Comparison of ENCODE assay signal across 10 cellular contexts in the genomic region with DNA sequence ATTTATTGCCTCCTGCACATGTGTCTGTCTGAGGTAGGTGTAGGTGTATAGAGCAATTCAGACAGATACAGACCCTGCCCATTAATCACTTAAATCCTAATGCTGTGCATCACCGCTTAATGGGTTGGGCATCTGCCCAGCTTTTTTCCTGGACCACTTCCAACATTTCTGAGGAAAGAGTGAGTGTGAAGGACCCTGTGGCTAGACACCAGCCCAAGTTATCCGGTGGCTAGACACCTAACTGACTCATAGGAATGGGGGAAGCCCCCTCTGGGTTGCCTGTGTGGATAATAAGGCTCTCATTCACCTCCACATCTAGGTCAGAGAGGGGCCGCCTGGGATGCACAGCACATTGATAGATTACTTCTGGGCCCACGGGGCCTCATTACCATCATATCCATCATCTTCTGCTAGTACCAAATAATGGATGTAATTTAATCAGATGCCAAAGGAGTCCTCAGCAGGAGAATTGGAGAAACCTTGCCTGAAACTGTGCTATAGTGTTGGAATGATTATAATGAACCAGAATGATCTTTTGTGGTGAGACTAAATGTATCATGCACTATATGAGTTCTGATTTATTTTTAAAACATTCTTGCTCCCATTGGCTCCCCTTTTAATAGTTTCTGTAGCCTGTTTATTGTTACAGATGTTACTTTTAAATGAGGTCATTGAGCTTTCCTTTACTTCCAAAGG.
A peak's percentile ranks its signal among the peaks of the same experiment; 100 is the strongest.
DNase-seq lines count a peak whose midpoint lies in the region.
"Had no signal": no experiment of that assay in that cellular context is flagged by ENCODE, and none has a peak within 500 bp of the region (broad histone marks: within the 10 kb centered on the region; RNA-seq: fewer than 3 reads in every experiment).

No MANE protein-coding gene starts in this region.

- H3K14ac ChIP-seq in trophoblast cell (ENCODE audit: low read length), result no peak overlapping the region

- H3K79me2 ChIP-seq in trophoblast cell (ENCODE audit: control insufficient read depth, insufficient read depth, low read length, poor library complexity), result no peaks in the 10 kb centered on the region

- H3K27ac ChIP-seq in trophoblast cell (ENCODE audit: low read depth, low read length), result no peak overlapping the region
- H3K27ac ChIP-seq: thoracic aorta had no signal

- no peak overlapping the region for H3K4me3 ChIP-seq in trophoblast cell (ENCODE audit: low read depth, low read length)
- H3K4me3 ChIP-seq: thoracic aorta had no signal

- no peaks in the 10 kb centered on the region for H3K36me3 ChIP-seq in trophoblast cell (ENCODE audit: control insufficient read depth in 1 of 2, insufficient read depth in 2 of 2, low read length in 2 of 2)
- H3K36me3 ChIP-seq: thoracic aorta had no signal

- H4K91ac ChIP-seq in trophoblast cell (ENCODE audit: low read depth, low read length), result no peak overlapping the region

- H2BK5ac ChIP-seq in trophoblast cell (ENCODE audit: low read depth, low read length, poor library complexity), result no peak overlapping the region

- H4K8ac ChIP-seq in trophoblast cell (ENCODE audit: low read depth, low read length), result no peak overlapping the region

- no peak overlapping the region for H2BK120ac ChIP-seq in trophoblast cell (ENCODE audit: insufficient read depth, low read length, poor library complexity)

- no peaks in the 10 kb centered on the region for H3K27me3 ChIP-seq in trophoblast cell (ENCODE audit: insufficient read depth, low read length)

- no peaks in the 10 kb centered on the region for H3K9me3 ChIP-seq in trophoblast cell (ENCODE audit: insufficient read depth, low read depth, low read length)
- H3K9me3 ChIP-seq: thoracic aorta had no signal

- H2AFZ ChIP-seq in trophoblast cell (ENCODE audit: insufficient read depth, low read length, poor library complexity), result no peak overlapping the region

- no peak overlapping the region for H2AK5ac ChIP-seq in trophoblast cell (ENCODE audit: low read length)

- WGBS in trophoblast cell (ENCODE audit: extremely low coverage, insufficient coverage, insufficient read length), result no CpG with 5 or more reads among the region's 4 CpGs

- H3K4ac ChIP-seq in trophoblast cell (ENCODE audit: low read depth, low read length), result no peak overlapping the region

- H2BK12ac ChIP-seq in trophoblast cell (ENCODE audit: low read length), result no peak overlapping the region

- H3K9ac ChIP-seq in trophoblast cell (ENCODE audit: low read length), result no peak overlapping the region

- peak; percentile 39 for DNase-seq in activated CD4-positive, alpha-beta T cell treated with anti-CD3 and anti-CD28 coated beads for 48 hours
- no peak for DNase-seq in activated CD4-positive, alpha-beta T cell treated with anti-CD3 and anti-CD28 coated beads for 1 hour
- peak; percentile 66 for DNase-seq in NCI-H2171 treated with DMSO at 0.1 percent for 48 hours (lab: John Stamatoyannopoulos, UW)
- DNase-seq in dermis blood vessel endothelial cell, result peak; percentile 39
- peak; percentile 15 for DNase-seq in stimulated activated CD4-positive, alpha-beta T cell treated with anti-CD3 and anti-CD28 coated beads, Interleukin-4, amount 100 ng/mL, for 24 hours
- no peak for DNase-seq in trophoblast cell
- no peak for DNase-seq in LoVo (ENCODE audit: low spot score)
- no peak for DNase-seq in effector CD8-positive, alpha-beta T cell (lab: John Stamatoyannopoulos, UW)
- DNase-seq: CD4-positive, CD25-positive, alpha-beta regulatory T cell had no signal

- no peak overlapping the region for H3K18ac ChIP-seq in trophoblast cell (ENCODE audit: low read length)

- no peak overlapping the region for H3K23ac ChIP-seq in trophoblast cell (ENCODE audit: low read length)

- no peak overlapping the region for H4K12ac ChIP-seq in trophoblast cell (ENCODE audit: low read depth, low read length)

- H3K79me1 ChIP-seq in trophoblast cell (ENCODE audit: low read length), result no peaks in the 10 kb centered on the region

- no peaks in the 10 kb centered on the region for H3K4me1 ChIP-seq in trophoblast cell (ENCODE audit: control insufficient read depth in 1 of 2, insufficient read depth in 2 of 2, low read length in 2 of 2)

- H3K4me2 ChIP-seq in trophoblast cell (ENCODE audit: low read length), result no peak overlapping the region

Comparison
In these comparisons a context has a peak if more than half of its experiments do, and no peak if none do; other contexts are left out.
1. DNase-seq: peak in activated CD4-positive, alpha-beta T cell treated with anti-CD3 and anti-CD28 coated beads for 48 hours (single experiment), NCI-H2171 treated with DMSO at 0.1 percent for 48 hours (single experiment), dermis blood vessel endothelial cell (single experiment) and stimulated activated CD4-positive, alpha-beta T cell treated with anti-CD3 and anti-CD28 coated beads, Interleukin-4, amount 100 ng/mL, for 24 hours (single experiment); none in activated CD4-positive, alpha-beta T cell treated with anti-CD3 and anti-CD28 coated beads for 1 hour (single experiment), trophoblast cell (0 of 2), LoVo (single experiment) and effector CD8-positive, alpha-beta T cell (single experiment).